ENCODE assay signal across 7 cellular contexts in the genomic region with DNA sequence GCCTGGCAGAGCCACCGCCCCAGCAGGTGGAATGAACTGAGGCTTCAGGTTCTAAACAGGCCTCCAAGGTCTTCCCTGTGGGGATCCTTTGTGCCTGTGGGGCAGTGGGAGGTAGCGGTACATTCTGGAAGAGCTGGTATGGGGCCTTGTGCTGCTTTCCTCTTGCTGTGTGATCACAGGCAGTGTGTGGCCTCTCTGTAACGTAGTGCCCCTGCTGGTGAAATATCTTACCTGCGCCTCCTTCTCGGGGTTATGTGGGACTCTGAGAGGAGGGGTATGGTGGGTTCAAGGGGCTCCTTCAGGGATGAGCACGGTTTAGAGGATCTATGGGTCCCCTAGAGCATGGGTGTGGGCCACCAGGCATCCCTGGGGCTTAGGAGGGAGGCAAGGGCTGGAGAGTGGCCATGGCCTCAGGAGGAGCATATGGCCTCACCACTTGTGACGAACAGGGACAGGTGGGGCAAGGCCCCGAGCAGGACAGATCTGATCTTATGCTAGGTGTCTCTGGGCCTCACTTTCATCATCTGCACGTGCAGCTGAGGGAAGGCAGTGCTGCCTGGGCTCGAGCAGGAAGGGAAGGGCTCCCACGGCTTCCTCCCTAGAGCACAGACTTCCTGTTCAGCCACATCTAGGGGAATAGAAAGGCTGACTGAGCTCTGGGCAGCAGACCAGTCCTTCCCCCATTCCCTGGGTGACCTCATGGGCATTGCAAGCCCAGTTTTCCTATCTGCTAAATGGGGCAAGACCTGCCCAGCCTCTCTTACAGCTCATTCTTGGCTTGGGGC. TPM values are rescaled to one million over a fixed set of nuclear protein-coding genes. Genes with fewer than 3 reads are reported as not detected.
DNase-seq lines count a peak whose midpoint lies in the region; ATAC-seq and TF ChIP-seq lines count a peak whose summit lies in the region.

No MANE protein-coding gene starts in this region.

- peaks cover 20% of the 10 kb centered on the region for H3K4me1 ChIP-seq in RWPE2 (ENCODE audit: insufficient read depth, poor library complexity, severe bottlenecking)
- peaks cover 0 to 82% of the 10 kb centered on the region in 2 donors for H3K4me1 ChIP-seq in right atrium auricular region

- H3K9me3 Mint-ChIP-seq in activated naive CD8-positive, alpha-beta T cell treated with anti-CD3 and anti-CD28 coated beads, Interleukin-2, amount 10 ng/mL, durations not matched to agents 7 days and 5 days, result no peaks in the 10 kb centered on the region

- H3K27ac ChIP-seq in RWPE2 (ENCODE audit: poor library complexity, severe bottlenecking) (no peak overlapping the region), right atrium auricular region (peak overlapping the region; percentile 88 to 92)

- H3K27me3 Mint-ChIP-seq in activated naive CD8-positive, alpha-beta T cell treated with anti-CD3 and anti-CD28 coated beads, Interleukin-2, amount 10 ng/mL, durations not matched to agents 7 days and 5 days, result peaks cover 16% of the 10 kb centered on the region

- no peaks in the 10 kb centered on the region for H3K36me3 Mint-ChIP-seq in activated naive CD8-positive, alpha-beta T cell treated with anti-CD3 and anti-CD28 coated beads, Interleukin-2, amount 10 ng/mL, durations not matched to agents 7 days and 5 days

- POLR2A ChIA-PET in activated naive CD8-positive, alpha-beta T cell treated with anti-CD3 and anti-CD28 coated beads, Interleukin-2, amount 10 ng/mL, durations not matched to agents 7 days and 5 days (lab: Charles Lee), result no interaction called here

- H3K36me3 ChIP-seq in H7 (replicated peaks; ENCODE audit: control insufficient read depth, insufficient read depth, low read length) (no peaks in the 10 kb centered on the region), RWPE2 (ENCODE audit: low read depth) (peaks cover 16% of the 10 kb centered on the region), right atrium auricular region (no peaks in the 10 kb centered on the region)

- peak overlapping the region; percentile 19 for H3K4me3 Mint-ChIP-seq in activated naive CD8-positive, alpha-beta T cell treated with anti-CD3 and anti-CD28 coated beads, Interleukin-2, amount 10 ng/mL, durations not matched to agents 7 days and 5 days

- H3K4me1 Mint-ChIP-seq in activated naive CD8-positive, alpha-beta T cell treated with anti-CD3 and anti-CD28 coated beads, Interleukin-2, amount 10 ng/mL, durations not matched to agents 7 days and 5 days, result peaks cover 24% of the 10 kb centered on the region

- TF ChIP-seq CTCF in RWPE2 (IDR thresholded peaks at IDR 0.05; ENCODE audit: poor library complexity, severe bottlenecking), result peak; percentile 15
- TF ChIP-seq CTCF in right atrium auricular region (IDR thresholded peaks at IDR 0.05), result no peak

- H3K4me3 ChIP-seq in H7 (ENCODE audit: insufficient read depth, low read depth, low read length), result no peak overlapping the region
- H3K4me3 ChIP-seq in RWPE2 (ENCODE audit: severe bottlenecking), result no peak overlapping the region
- no peak overlapping the region for H3K4me3 ChIP-seq in right atrium auricular region

- peak; percentile 88 for DNase-seq in H7
- DNase-seq in RWPE2 (ENCODE audit: low spot score), result no peak
- DNase-seq in activated naive CD8-positive, alpha-beta T cell treated with anti-CD3 and anti-CD28 coated beads, Interleukin-2, amount 10 ng/mL, durations not matched to agents 7 days and 5 days, result peak; percentile 53
- peak; percentile 73 for DNase-seq in right atrium auricular region (ENCODE audit: low spot score)
- peak; percentile 31 to 56 for DNase-seq in stimulated activated CD4-positive, alpha-beta T cell treated with anti-CD3 and anti-CD28 coated beads, Interleukin-15, amount 100 ng/mL, for 48 hours (ENCODE audit: low read depth in 2 of 2)
- no peak for DNase-seq in NCI-H2196 (lab: John Stamatoyannopoulos, UW; ENCODE audit: unreplicated experiment)

- no peak for ATAC-seq in RWPE2 (ENCODE audit: low read depth)
- ATAC-seq in activated naive CD8-positive, alpha-beta T cell treated with anti-CD3 and anti-CD28 coated beads, Interleukin-2, amount 10 ng/mL, durations not matched to agents 7 days and 5 days (ENCODE audit: low read depth), result peak; percentile 49
- ATAC-seq in HG03108 (IDR thresholded peaks at IDR 0.05; ENCODE audit: unreplicated experiment), result no peak

- H3K27me3 ChIP-seq in H7 (ENCODE audit: control insufficient read depth, insufficient read depth, low read length) (peaks cover 20% of the 10 kb centered on the region), RWPE2 (ENCODE audit: insufficient read depth, poor library complexity, severe bottlenecking) (no peaks in the 10 kb centered on the region), right atrium auricular region (no peaks in the 10 kb centered on the region)

- peak overlapping the region; percentile 60 for H3K27ac Mint-ChIP-seq in activated naive CD8-positive, alpha-beta T cell treated with anti-CD3 and anti-CD28 coated beads, Interleukin-2, amount 10 ng/mL, durations not matched to agents 7 days and 5 days

- H3K9me3 ChIP-seq in RWPE2 (ENCODE audit: severe bottlenecking), result no peaks in the 10 kb centered on the region
- H3K9me3 ChIP-seq in right atrium auricular region, result no peaks in the 10 kb centered on the region

RNA-seq across cellular contexts. Expression of a gene that starts 1.9 kb away (rescaled TPM):
- 4.9 and 10.1 TPM in 2 replicates for total RNA-seq in H7 (2014; rRNA removed; shearing (Covaris generic))
- 1 to 10 TPM; 3.6 to 4.5 TPM for total RNA-seq in activated naive CD8-positive, alpha-beta T cell treated with anti-CD3 and anti-CD28 coated beads, Interleukin-2, amount 10 ng/mL, durations not matched to agents 7 days and 5 days
- total RNA-seq in right atrium auricular region, result 10 to 100 TPM in 1 of 2 donors, 1 to 10 TPM in 1; 8.3 to 12.5 TPM

RNA-seq across cellular contexts. Expression of a gene that starts 5.8 kb away (rescaled TPM):
- total RNA-seq in H7 (2014; rRNA removed; shearing (Covaris generic)), result 0.22 and 0.59 TPM in 2 replicates
- under 1 TPM; 0.36 to 0.77 TPM for total RNA-seq in activated naive CD8-positive, alpha-beta T cell treated with anti-CD3 and anti-CD28 coated beads, Interleukin-2, amount 10 ng/mL, durations not matched to agents 7 days and 5 days
- total RNA-seq in right atrium auricular region, result not detected

RNA-seq across cellular contexts. Expression of a gene that starts 22.3 kb away (rescaled TPM):
- 0.07 and 0.92 TPM in 2 replicates for total RNA-seq in H7 (2014; rRNA removed; shearing (Covaris generic))
- total RNA-seq in activated naive CD8-positive, alpha-beta T cell treated with anti-CD3 and anti-CD28 coated beads, Interleukin-2, amount 10 ng/mL, durations not matched to agents 7 days and 5 days, result not detected
- under 1 TPM in 1 of 2 donors, not detected in 1; 0.12 TPM for total RNA-seq in right atrium auricular region

Comparison
In these comparisons a context has a peak if more than half of its experiments do, and no peak if none do; other contexts are left out.
1. DNase-seq: peak in H7 (single experiment), activated naive CD8-positive, alpha-beta T cell treated with anti-CD3 and anti-CD28 coated beads, Interleukin-2, amount 10 ng/mL, durations not matched to agents 7 days and 5 days (single experiment), right atrium auricular region (single experiment) and stimulated activated CD4-positive, alpha-beta T cell treated with anti-CD3 and anti-CD28 coated beads, Interleukin-15, amount 100 ng/mL, for 48 hours (2 of 2); none in RWPE2 (single experiment) and NCI-H2196 (single experiment).